ENCODE assay signal across 18 cellular contexts in genomic region chr10:126551197-126551596, GRCh38.
DNase-seq lines count a peak whose midpoint lies in the region; ATAC-seq and TF ChIP-seq lines count a peak whose summit lies in the region.
"Had no signal": no experiment of that assay in that cellular context is flagged by ENCODE, and none has a peak within 500 bp of the region (broad histone marks: within the 10 kb centered on the region; RNA-seq: fewer than 3 reads in every experiment).

No MANE protein-coding gene starts in this region.

- ATAC-seq in left lung (peak; percentile 96), HG03045 (IDR thresholded peaks at IDR 0.05; ENCODE audit: unreplicated experiment) (no peak)
- ATAC-seq: HepG2 had no signal

- no peak overlapping the region for H3K4me3 ChIP-seq in esophagus muscularis mucosa
- no peak overlapping the region for H3K4me3 ChIP-seq in left lung
- H3K4me3 ChIP-seq: GM23248 had no signal

- H3K27me3 ChIP-seq in esophagus muscularis mucosa = no peaks in the 10 kb centered on the region
- peaks cover 0 to 4% of the 10 kb centered on the region in 2 donors for H3K27me3 ChIP-seq in left lung
- H3K27me3 ChIP-seq: BE2C had no signal

- intact Hi-C loops in esophagus muscularis mucosa (cut with DNase I) = no loop called here
- intact Hi-C loops in left lung (cut with DNase I) = no loop called here

- H3K9me3 ChIP-seq in esophagus muscularis mucosa (no peaks in the 10 kb centered on the region), left lung (no peaks in the 10 kb centered on the region)
- H3K9me3 ChIP-seq: BE2C had no signal

- H3K4me1 ChIP-seq in esophagus muscularis mucosa (no peaks in the 10 kb centered on the region), left lung (no peaks in the 10 kb centered on the region)
- H3K4me1 ChIP-seq: BE2C had no signal

- H3K27ac ChIP-seq in esophagus muscularis mucosa (replicated peaks in 1 of 4) = no peak overlapping the region
- H3K27ac ChIP-seq in left lung = no peak overlapping the region
- H3K27ac ChIP-seq in substantia nigra (ENCODE audit: low read depth, low read length, poor library complexity, severe bottlenecking) = peak overlapping the region; percentile 18
- H3K27ac ChIP-seq: GM23248 had no signal

- DNase-seq in GM03348 (ENCODE audit: low spot score) = peak; percentile 15
- DNase-seq in esophagus muscularis mucosa (ENCODE audit: extremely low spot score) = peak; percentile 64
- no peak for DNase-seq in left lung
- no peak for DNase-seq in substantia nigra (lab: John Stamatoyannopoulos, UW)
- no peak for DNase-seq in NCI-H345 (lab: John Stamatoyannopoulos, UW)
- no peak for DNase-seq in cerebellar nuclear complex (lab: John Stamatoyannopoulos, UW)
- DNase-seq: BE2C; C1 segment of cervical spinal cord; CD4-positive, CD25-positive, alpha-beta regulatory T cell; CD8-positive, alpha-beta memory T cell; COR-L47; DMS 273 treated with DMSO at 0.1 percent for 48 hours; DMS53; DND-41; EL had no signal

- TF ChIP-seq POLR2A in esophagus muscularis mucosa (IDR thresholded peaks at IDR 0.05; ENCODE audit: low read depth) = no peak

- H3K36me3 ChIP-seq in esophagus muscularis mucosa (no peaks in the 10 kb centered on the region), left lung (no peaks in the 10 kb centered on the region)
- H3K36me3 ChIP-seq: BE2C had no signal

- TF ChIP-seq CTCF in esophagus muscularis mucosa (IDR thresholded peaks at IDR 0.05) (no peak), left lung (IDR thresholded peaks at IDR 0.05) (no peak)

- TF ChIP-seq EP300 in esophagus muscularis mucosa (IDR thresholded peaks at IDR 0.05) = no peak

Comparison
In these comparisons a context has a peak if more than half of its experiments do, and no peak if none do; other contexts are left out.
1. DNase-seq: peak in GM03348 (single experiment) and esophagus muscularis mucosa (single experiment); none in left lung (0 of 2), substantia nigra (0 of 49), NCI-H345 (single experiment) and cerebellar nuclear complex (0 of 2).